ENCODE assay signal across 2 cellular contexts in genomic region chr3:9715127-9715526, GRCh38.
TF ChIP-seq lines count a peak whose summit lies in the region.

No MANE protein-coding gene starts in this region.

TF ChIP-seq in Ishikawa, 13 proteins besides CTCF, POLR2A, EP300 and RAD21:
- TF ChIP-seq EGR1 (IDR thresholded peaks at IDR 0.05), result no peak
- TF ChIP-seq MAX (IDR thresholded peaks at IDR 0.05), result peak; percentile 25; the same call in 1 of the 2 replicates
- TF ChIP-seq YY1 (IDR thresholded peaks at IDR 0.05; ENCODE audit: low read depth), result no peak

TF ChIP-seq in GM12878, 131 proteins besides CTCF, POLR2A, EP300 and RAD21:
- no peak for TF ChIP-seq MTA3 (IDR thresholded peaks at IDR 0.05; ENCODE audit: borderline replicate concordance, low read length)
- no peak for TF ChIP-seq HDGF (IDR thresholded peaks at IDR 0.05)
- TF ChIP-seq E2F4 (IDR thresholded peaks at IDR 0.05; ENCODE audit: low read depth, low read length), result no peak
- no peak for TF ChIP-seq IRF3 (IDR thresholded peaks at IDR 0.05)
- TF ChIP-seq MAX (IDR thresholded peaks at IDR 0.05; ENCODE audit: low read depth, low read length), result no peak
- TF ChIP-seq RBBP5 (conservative IDR thresholded peaks at IDR 0.05), result no peak
- no peak for TF ChIP-seq PAX8 (IDR thresholded peaks at IDR 0.05)
- TF ChIP-seq BCL11A (IDR thresholded peaks at IDR 0.05; ENCODE audit: low read depth, low read length), result no peak
- no peak for TF ChIP-seq HCFC1 (IDR thresholded peaks at IDR 0.05; ENCODE audit: low read length)
- TF ChIP-seq ATF7 (IDR thresholded peaks at IDR 0.05; ENCODE audit: low read depth), result no peak
